13 cellular contexts compared by ENCODE assay signal in the genomic region with DNA sequence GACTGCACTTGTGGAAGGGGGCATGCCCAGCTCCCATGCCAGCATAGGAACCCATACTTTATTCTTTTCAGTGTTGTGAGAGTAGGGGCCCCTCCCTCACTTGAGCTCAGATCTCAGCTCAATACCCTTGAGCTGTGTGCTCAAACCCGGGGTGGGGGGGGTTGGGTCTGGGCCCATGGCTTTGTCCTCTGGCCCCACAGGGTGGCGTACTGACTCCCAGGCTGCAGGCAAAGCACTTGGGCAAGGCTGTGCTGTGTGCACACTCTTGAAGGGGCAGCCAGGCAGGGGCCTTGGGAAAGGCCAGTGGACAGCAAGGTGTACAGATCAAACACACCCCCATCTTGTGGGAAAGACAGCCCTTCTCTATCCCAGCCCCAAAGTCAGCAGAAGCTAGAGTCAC.
DNase-seq lines count a peak whose midpoint lies in the region; ATAC-seq and TF ChIP-seq lines count a peak whose summit lies in the region.
"Had no signal": no experiment of that assay in that cellular context is flagged by ENCODE, and none has a peak within 500 bp of the region (broad histone marks: within the 10 kb centered on the region; RNA-seq: fewer than 3 reads in every experiment).

No MANE protein-coding gene starts in this region.

- H3K27me3 Mint-ChIP-seq in GM23338 (ENCODE audit: insufficient read depth, low read depth, poor library complexity): peaks cover 4% of the 10 kb centered on the region
- peaks cover 4% of the 10 kb centered on the region for H3K27me3 Mint-ChIP-seq in endodermal cell (ENCODE audit: insufficient read depth)

- H3K36me3 Mint-ChIP-seq in GM23338 (ENCODE audit: low read depth) (peaks cover 14% of the 10 kb centered on the region), endodermal cell (ENCODE audit: low read depth) (peaks cover 8% of the 10 kb centered on the region)
- H3K36me3 Mint-ChIP-seq: CD8-positive, alpha-beta memory T cell; IgD-negative memory B cell had no signal

- H4K20me1 ChIP-seq in GM23338 (replicated peaks; ENCODE audit: insufficient read depth): no peaks in the 10 kb centered on the region
- H4K20me1 ChIP-seq: BLaER1 had no signal

- H4K8ac ChIP-seq in neuronal stem cell (ENCODE audit: low read depth, low read length): no peak overlapping the region

- H2BK12ac ChIP-seq in neuronal stem cell (ENCODE audit: low read length): no peak overlapping the region

- peak overlapping the region; percentile 49 for H2BK15ac ChIP-seq in neuronal stem cell (ENCODE audit: low read length)

- H2BK5ac ChIP-seq in neuronal stem cell (ENCODE audit: low read length): no peak overlapping the region

- H3K9ac ChIP-seq in endodermal cell (ENCODE audit: extremely low read depth, low read length, poor library complexity, severe bottlenecking): no peak overlapping the region
- H3K9ac ChIP-seq in neuronal stem cell (ENCODE audit: low read depth, low read length, poor library complexity): no peak overlapping the region
- H3K9ac ChIP-seq: BLaER1 had no signal

- ATAC-seq in GM23338 (peak; percentile 89), GM21576 (IDR thresholded peaks at IDR 0.05; ENCODE audit: unreplicated experiment) (no peak), Right ventricle myocardium inferior (no peak)

- no peak overlapping the region for H3K18ac ChIP-seq in neuronal stem cell (ENCODE audit: low read length)

- intact Hi-C loops in Right ventricle myocardium inferior (cut with DNase I): no loop called here

- peak; percentile 52 for DNase-seq in GM23338 (ENCODE audit: low spot score)
- DNase-seq in SK-MEL-5 (ENCODE audit: low read depth, low spot score): peak; percentile 14
- DNase-seq in endodermal cell: peak; percentile 74
- DNase-seq in neuronal stem cell (ENCODE audit: low spot score): no peak
- DNase-seq in Right ventricle myocardium inferior (ENCODE audit: missing footprints): no peak
- DNase-seq in NCI-H1694 (lab: John Stamatoyannopoulos, UW): no peak
- DNase-seq: 8988T; AML-193; Caco-2; CD8-positive, alpha-beta memory T cell had no signal

- H3K79me1 ChIP-seq in neuronal stem cell (ENCODE audit: low read depth, low read length): no peaks in the 10 kb centered on the region

- H3K4me1 Mint-ChIP-seq in GM23338 (no peaks in the 10 kb centered on the region), endodermal cell (peaks cover 6% of the 10 kb centered on the region)
- H3K4me1 Mint-ChIP-seq: CD8-positive, alpha-beta memory T cell; IgD-negative memory B cell had no signal

- H3K36me3 ChIP-seq in GM23338 (ENCODE audit: insufficient read depth) (0 out of 2 replicates have a peak, but pooled peaks cover 3% of the 10 kb centered on the region), endodermal cell (ENCODE audit: control insufficient read depth, insufficient read depth, low read length) (no peaks in the 10 kb centered on the region), neuronal stem cell (replicated peaks in 1 of 2; ENCODE audit: control insufficient read depth in 2 of 2, insufficient read depth in 2 of 2, low read length in 2 of 2) (no peaks in the 10 kb centered on the region)
- H3K36me3 ChIP-seq: BLaER1 had no signal

- no peak overlapping the region for H3K4ac ChIP-seq in neuronal stem cell (ENCODE audit: low read length)

- H3K79me2 ChIP-seq in GM23338 (replicated peaks; ENCODE audit: insufficient read depth): no peaks in the 10 kb centered on the region

- H3K9me3 ChIP-seq in endodermal cell (ENCODE audit: control insufficient read depth, low read length) (peaks cover 11% of the 10 kb centered on the region), neuronal stem cell (replicated peaks in 1 of 2; ENCODE audit: control insufficient read depth in 2 of 2, insufficient read depth in 1 of 2, low read depth in 1 of 2, low read length in 2 of 2) (peaks cover 0 to 4% of the 10 kb centered on the region in 2 donors)
- H3K9me3 ChIP-seq: Caco-2 had no signal

- H3K4me1 ChIP-seq in GM23338 (ENCODE audit: insufficient read depth): no peaks in the 10 kb centered on the region
- H3K4me1 ChIP-seq in endodermal cell (ENCODE audit: control insufficient read depth, insufficient read depth, low read length): peaks cover 4% of the 10 kb centered on the region
- no peaks in the 10 kb centered on the region for H3K4me1 ChIP-seq in neuronal stem cell (ENCODE audit: control insufficient read depth in 2 of 2, insufficient read depth in 1 of 2, low read depth in 1 of 2, low read length in 2 of 2)
- H3K4me1 ChIP-seq: Caco-2 had no signal

- H3K27ac Mint-ChIP-seq in GM23338: no peak overlapping the region
- H3K27ac Mint-ChIP-seq in endodermal cell: no peak overlapping the region
- H3K27ac Mint-ChIP-seq: CD8-positive, alpha-beta memory T cell; IgD-negative memory B cell had no signal

- H3K9me3 Mint-ChIP-seq in GM23338 (peaks cover 32% of the 10 kb centered on the region), endodermal cell (peaks cover 31% of the 10 kb centered on the region)

- peaks cover 8% of the 10 kb centered on the region; the same call in 1 of the 2 replicates for H3K9me2 ChIP-seq in GM23338 (ENCODE audit: insufficient read depth)

- H2AFZ ChIP-seq in GM23338 (0 out of 2 replicates have a peak overlapping the region, but pooled peaks have one; percentile 29), neuronal stem cell (ENCODE audit: low read length) (no peak overlapping the region)

- no peak overlapping the region for H3K4me3 ChIP-seq in GM23338
- no peak overlapping the region for H3K4me3 ChIP-seq in endodermal cell (ENCODE audit: low read length)
- no peak overlapping the region for H3K4me3 ChIP-seq in neuronal stem cell (ENCODE audit: low read length in 2 of 2)
- H3K4me3 ChIP-seq: BLaER1 had no signal

- H2AK5ac ChIP-seq in neuronal stem cell (ENCODE audit: low read depth, low read length): peak overlapping the region; percentile 46

- in situ Hi-C loops in SK-MEL-5 (cut with HindIII; ENCODE audit: low pct_unique_long_range_greater_than_20kb, low sequenced_read_pairs): no loop called here

- no peak overlapping the region for H3K4me3 Mint-ChIP-seq in GM23338
- H3K4me3 Mint-ChIP-seq in endodermal cell: no peak overlapping the region
- H3K4me3 Mint-ChIP-seq: CD8-positive, alpha-beta memory T cell; IgD-negative memory B cell had no signal

- TF ChIP-seq CTCF in GM23338 (conservative IDR thresholded peaks at IDR 0.05; ENCODE audit: low read depth in 2 of 2) (peak; percentile 21 to 72; a peak in 2 of 4 replicates), endodermal cell (conservative IDR thresholded peaks at IDR 0.05) (peak; percentile 42)

- H2BK120ac ChIP-seq in neuronal stem cell (ENCODE audit: low read depth, low read length): no peak overlapping the region

- 76 to 100% methylated on average over 1 to 2 of the region's 2 CpGs for WGBS in endodermal cell (ENCODE audit: insufficient coverage in 1 of 2, insufficient read length in 1 of 2), 2 experiments
- no CpG with 5 or more reads among the region's 2 CpGs for WGBS in neuronal stem cell (ENCODE audit: extremely low coverage in 2 of 2, insufficient read length in 2 of 2, insufficient replicate concordance in 1 of 2), 2 donors

- H3K4me2 ChIP-seq in GM23338: no peak overlapping the region
- no peak overlapping the region for H3K4me2 ChIP-seq in neuronal stem cell (ENCODE audit: insufficient read depth, low read length, poor library complexity, severe bottlenecking)
- H3K4me2 ChIP-seq: BLaER1 had no signal

- H3K27ac ChIP-seq in GM23338 (ENCODE audit: low read depth) (no peak overlapping the region), endodermal cell (ENCODE audit: low read depth, low read length) (no peak overlapping the region), neuronal stem cell (replicated peaks; ENCODE audit: low read length) (no peak overlapping the region)
- H3K27ac ChIP-seq: BLaER1 had no signal

- H4K91ac ChIP-seq in neuronal stem cell (ENCODE audit: low read depth, low read length, poor library complexity): no peak overlapping the region

- no peaks in the 10 kb centered on the region for H3F3A ChIP-seq in GM23338 (replicated peaks; ENCODE audit: low read depth)

- H3K27me3 ChIP-seq in GM23338 (ENCODE audit: insufficient read depth): no peaks in the 10 kb centered on the region
- H3K27me3 ChIP-seq in endodermal cell (ENCODE audit: control insufficient read depth, insufficient read depth, low read length, poor library complexity, severe bottlenecking): no peaks in the 10 kb centered on the region
- H3K27me3 ChIP-seq in neuronal stem cell (ENCODE audit: control insufficient read depth in 3 of 3, insufficient read depth in 3 of 3, low read depth in 1 of 3, low read length in 3 of 3): no peaks in the 10 kb centered on the region
- H3K27me3 ChIP-seq: BLaER1 had no signal

- no peak overlapping the region for H3K14ac ChIP-seq in neuronal stem cell (ENCODE audit: low read length)

- H3K23ac ChIP-seq in neuronal stem cell (ENCODE audit: low read depth, low read length, poor library complexity): no peak overlapping the region

TF ChIP-seq in GM23338, 12 proteins besides CTCF, POLR2A, EP300 and RAD21 (continues in another document):
- TF ChIP-seq, protein P1, sequence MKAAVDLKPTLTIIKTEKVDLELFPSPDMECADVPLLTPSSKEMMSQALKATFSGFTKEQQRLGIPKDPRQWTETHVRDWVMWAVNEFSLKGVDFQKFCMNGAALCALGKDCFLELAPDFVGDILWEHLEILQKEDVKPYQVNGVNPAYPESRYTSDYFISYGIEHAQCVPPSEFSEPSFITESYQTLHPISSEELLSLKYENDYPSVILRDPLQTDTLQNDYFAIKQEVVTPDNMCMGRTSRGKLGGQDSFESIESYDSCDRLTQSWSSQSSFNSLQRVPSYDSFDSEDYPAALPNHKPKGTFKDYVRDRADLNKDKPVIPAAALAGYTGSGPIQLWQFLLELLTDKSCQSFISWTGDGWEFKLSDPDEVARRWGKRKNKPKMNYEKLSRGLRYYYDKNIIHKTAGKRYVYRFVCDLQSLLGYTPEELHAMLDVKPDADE (IDR thresholded peaks at IDR 0.05): no peak
- no peak for TF ChIP-seq CREB1 (CRISPR knock-in tag; IDR thresholded peaks at IDR 0.05; ENCODE audit: low read depth)
- no peak for TF ChIP-seq STAT1 (IDR thresholded peaks at IDR 0.05; ENCODE audit: unreplicated experiment)
- no peak for TF ChIP-seq POLR2AphosphoS5 (IDR thresholded peaks at IDR 0.05; ENCODE audit: low read depth)

Comparison
In these comparisons a context has a peak if more than half of its experiments do, and no peak if none do; other contexts are left out.
1. DNase-seq: peak in GM23338 (single experiment), SK-MEL-5 (single experiment) and endodermal cell (single experiment); none in neuronal stem cell (single experiment), Right ventricle myocardium inferior (single experiment) and NCI-H1694 (single experiment).